Comparison of ENCODE assay signal across 9 cellular contexts in the genomic region with DNA sequence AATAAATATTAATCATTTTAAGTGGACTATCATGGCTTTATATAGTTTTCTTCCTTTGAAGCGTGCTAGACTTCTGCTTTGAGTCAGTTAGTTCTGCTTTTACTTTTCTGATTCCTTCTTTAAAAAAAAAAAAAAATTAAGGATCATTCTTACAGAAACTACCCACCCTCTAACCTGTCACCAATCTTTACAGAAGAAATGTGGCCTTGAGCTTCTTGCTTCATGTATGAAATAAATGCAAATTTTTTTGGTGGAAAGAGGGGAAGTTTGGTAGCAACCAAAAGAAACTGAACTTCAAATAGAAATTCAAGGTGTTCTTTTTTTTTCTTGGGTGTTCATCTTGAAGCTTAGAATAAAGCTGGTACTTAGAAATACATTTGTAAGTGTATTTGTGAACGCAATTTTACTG. TPM values are rescaled to one million over a fixed set of nuclear protein-coding genes. Genes with fewer than 3 reads are reported as not detected.
A peak's percentile ranks its signal among the peaks of the same experiment; 100 is the strongest.
DNase-seq lines count a peak whose midpoint lies in the region; ATAC-seq and TF ChIP-seq lines count a peak whose summit lies in the region.
"Had no signal": no experiment of that assay in that cellular context is flagged by ENCODE, and none has a peak within 500 bp of the region (broad histone marks: within the 10 kb centered on the region; RNA-seq: fewer than 3 reads in every experiment).

No MANE protein-coding gene starts in this region.

- no peaks in the 10 kb centered on the region for H3K36me3 ChIP-seq in lower lobe of right lung

- POLR2A ChIA-PET in T-cell (lab: Charles Lee), result interaction anchor here (0.6 to 2.6 kb wide), 6 partner anchors 9 to 30 kb away, joined by 3 to 17 read pairs (median 4); no protein-coding TSS in a partner anchor

- H3K4me1 ChIP-seq in lower lobe of right lung, result peaks cover 18% of the 10 kb centered on the region

- H3K27ac ChIP-seq in lower lobe of right lung, result peak overlapping the region; percentile 77

- peaks cover 16 to 21% of the 10 kb centered on the region in 2 donors for H3K36me3 Mint-ChIP-seq in CD14-positive monocyte
- H3K36me3 Mint-ChIP-seq in T-cell, result peaks cover 14% of the 10 kb centered on the region

- H3K4me3 Mint-ChIP-seq in CD14-positive monocyte (peak overlapping the region; percentile 72 to 89), T-cell (peak overlapping the region; percentile 76 to 87 (median 86))
- H3K4me3 Mint-ChIP-seq: nephron had no signal

- no peaks in the 10 kb centered on the region for H3K27me3 Mint-ChIP-seq in CD14-positive monocyte (ENCODE audit: low read depth in 3 of 3)
- no peaks in the 10 kb centered on the region for H3K27me3 Mint-ChIP-seq in T-cell

- CTCF ChIA-PET in T-cell (lab: Charles Lee), result interaction anchor here in 1 of 2 donors (0.7 to 3.4 kb wide), 6 partner anchors 8 to 189 kb away, joined by 3 to 23 read pairs (median 6); no protein-coding TSS in a partner anchor

- H3K4me1 Mint-ChIP-seq in CD14-positive monocyte (peaks cover 42% of the 10 kb centered on the region), T-cell (peaks cover 46 to 56% (median 54%) of the 10 kb centered on the region in 3 donors)

- intact Hi-C loops in CD14-positive monocyte (cut with micrococcal nuclease), result loop anchor here in 1 of 2 donors (10.0 kb wide), 1 partner anchor 364 kb away; no protein-coding TSS in a partner anchor
- intact Hi-C loops in lower lobe of right lung (cut with DNase I), result no loop called here

- H3K27ac Mint-ChIP-seq in CD14-positive monocyte (peak overlapping the region; percentile 90 to 96 (median 92)), T-cell (peak overlapping the region; percentile 97 to 98)
- H3K27ac Mint-ChIP-seq: nephron had no signal

- H3K9me3 Mint-ChIP-seq in CD14-positive monocyte, result no peaks in the 10 kb centered on the region
- H3K9me3 Mint-ChIP-seq in T-cell, result no peaks in the 10 kb centered on the region
- H3K9me3 Mint-ChIP-seq: nephron had no signal

- DNase-seq in CD14-positive monocyte (ENCODE audit: low spot score) (no peak), T-cell (no peak), lower lobe of right lung (no peak), DMS153 (lab: John Stamatoyannopoulos, UW) (no peak)
- DNase-seq in effector CD4-positive, alpha-beta T cell, result no peak

- TF ChIP-seq CTCF in CD14-positive monocyte (IDR thresholded peaks at IDR 0.05) (no peak), lower lobe of right lung (IDR thresholded peaks at IDR 0.05) (no peak)

- ATAC-seq in GM21529 (IDR thresholded peaks at IDR 0.05; ENCODE audit: unreplicated experiment), result peak; percentile 28
- no peak for ATAC-seq in T-cell (replicated peaks in 1 of 4)
- peak in 1 of 2 donors; percentile 62 for ATAC-seq in lower lobe of right lung
- no peak for ATAC-seq in GM21717 (IDR thresholded peaks at IDR 0.05; ENCODE audit: unreplicated experiment)
- ATAC-seq in HG03432 (IDR thresholded peaks at IDR 0.05; ENCODE audit: unreplicated experiment), result no peak

- H3K27me3 ChIP-seq in lower lobe of right lung (ENCODE audit: low read depth), result no peaks in the 10 kb centered on the region

- peak overlapping the region; percentile 45 for H3K4me3 ChIP-seq in lower lobe of right lung

- H3K9me3 ChIP-seq in lower lobe of right lung, result no peaks in the 10 kb centered on the region

RNA-seq across cellular contexts. Expression of a gene that starts 2.2 kb away (rescaled TPM):
- 100 to 1,000 TPM; 125 to 138 TPM for polyA plus RNA-seq in CD14-positive monocyte
- 10 to 100 TPM; 42.3 to 84.9 (median 80.0) TPM for total RNA-seq in T-cell
- total RNA-seq in lower lobe of right lung, result 45.2 TPM

RNA-seq across cellular contexts. Expression of a gene that starts 5.4 kb away (rescaled TPM):
- 100 to 1,000 TPM; 166 to 267 TPM for polyA plus RNA-seq in CD14-positive monocyte
- total RNA-seq in T-cell (100 to 1,000 TPM in 4 of 5 donors, 10 to 100 TPM in 1; 86.2 to 130 (median 111) TPM), lower lobe of right lung (130 TPM)

RNA-seq across cellular contexts. Expression of a gene that starts 22.2 kb away (rescaled TPM):
- polyA plus RNA-seq in CD14-positive monocyte, result under 1 TPM in 1 of 2 donors, not detected in 1; 0.83 TPM
- total RNA-seq in T-cell, result 1 to 10 TPM in 1 of 5 donors, under 1 TPM in 4; 0.43 to 1.1 (median 0.80) TPM
- 12.4 TPM for total RNA-seq in lower lobe of right lung
